ENCODE assay signal across 1 cellular context in genomic region chr1:185895208-185895900, GRCh38.
TF ChIP-seq lines count a peak whose summit lies in the region.

No MANE protein-coding gene starts in this region.

TF ChIP-seq in SK-N-SH, 30 proteins besides CTCF, POLR2A, EP300 and RAD21 (continued from another document):
- no peak for TF ChIP-seq IRF3 (IDR thresholded peaks at IDR 0.05; ENCODE audit: low read depth, low read length)
- no peak for TF ChIP-seq MEF2A (IDR thresholded peaks at IDR 0.05; ENCODE audit: borderline replicate concordance, low read depth)
